In the genomic region with DNA sequence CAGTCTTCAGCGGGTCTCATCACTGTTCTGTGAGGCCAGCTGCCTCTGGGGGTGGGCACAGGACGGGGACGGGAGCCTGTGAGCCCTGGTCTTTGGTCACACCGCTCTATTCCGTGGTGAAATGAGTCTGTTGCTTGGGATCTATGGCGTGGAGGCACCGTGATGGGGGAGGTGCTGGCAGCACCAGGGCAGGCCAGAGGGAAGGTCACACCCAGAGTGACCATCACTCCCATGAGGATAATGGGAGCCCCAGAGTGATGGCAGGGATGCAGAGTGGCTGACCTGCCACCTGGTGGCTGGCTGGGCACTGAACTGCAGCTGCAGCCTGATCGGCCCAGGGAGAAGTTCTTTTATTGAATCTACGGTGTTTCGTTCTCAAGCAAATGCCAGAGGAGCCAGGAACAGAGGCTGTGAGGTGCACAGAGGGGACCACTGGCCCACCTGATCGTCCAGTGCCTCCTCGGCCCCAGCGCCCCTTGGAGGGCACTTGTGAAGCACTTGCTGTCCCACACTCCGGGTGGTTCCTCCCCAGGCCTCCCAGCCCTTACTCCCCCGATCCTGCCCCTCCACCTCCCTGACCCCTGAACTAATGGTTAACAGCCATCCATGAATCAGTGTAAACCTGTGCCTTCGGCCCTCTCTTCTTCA, we compare ENCODE assay signal across 9 cellular contexts. TPM values are rescaled to one million over a fixed set of nuclear protein-coding genes. Genes with fewer than 3 reads are reported as not detected.
DNase-seq lines count a peak whose midpoint lies in the region; ATAC-seq and TF ChIP-seq lines count a peak whose summit lies in the region.
"Had no signal": no experiment of that assay in that cellular context is flagged by ENCODE, and none has a peak within 500 bp of the region (broad histone marks: within the 10 kb centered on the region; RNA-seq: fewer than 3 reads in every experiment).

No MANE protein-coding gene starts in this region.

- no peaks in the 10 kb centered on the region for H3K36me3 ChIP-seq in MM.1S (replicated peaks; ENCODE audit: insufficient read depth, low read length)

- H3K27me3 ChIP-seq in MM.1S (replicated peaks; ENCODE audit: insufficient read depth, low read length) = peaks cover 16% of the 10 kb centered on the region; the same call in 1 of the 2 replicates

- no peak overlapping the region for H3K27ac ChIP-seq in MM.1S (ENCODE audit: low read length)

- H3K4me3 ChIP-seq in MM.1S (ENCODE audit: low read length) = no peak overlapping the region
- no peak overlapping the region for H3K4me3 ChIP-seq in cardiac fibroblast (replicated peaks in 1 of 2; ENCODE audit: low read depth in 2 of 2, low read length in 2 of 2)

- DNase-seq in G401 (ENCODE audit: low spot score) (peak; percentile 35), MM.1S (peak; percentile 16), cardiac fibroblast (ENCODE audit: low read depth in 2 of 2) (peak; percentile 24 to 35), lung microvascular endothelial cell (ENCODE audit: low read depth in 2 of 2) (peak; percentile 36 to 53), cortex of kidney (lab: John Stamatoyannopoulos, UW) (no peak), NCI-H2171 treated with DMSO at 0.1 percent for 48 hours (lab: John Stamatoyannopoulos, UW) (no peak)
- no peak for DNase-seq in activated CD8-positive, alpha-beta memory T cell treated with anti-CD3 and anti-CD28 coated beads, Interleukin-2, amount 50 U/mL, for 4 hours

- no peak overlapping the region for H3K4me2 ChIP-seq in MM.1S (ENCODE audit: low read depth, low read length)

- TF ChIP-seq CTCF in MM.1S (IDR thresholded peaks at IDR 0.05; ENCODE audit: low read length) = peak; percentile 33
- peak; percentile 50 for TF ChIP-seq CTCF in cardiac fibroblast (IDR thresholded peaks at IDR 0.05; ENCODE audit: low read depth, low read length)

- H3K9me3 ChIP-seq in MM.1S (replicated peaks; ENCODE audit: insufficient read depth, low read length) = no peaks in the 10 kb centered on the region

- H3K9ac ChIP-seq in MM.1S (ENCODE audit: low read length) = no peak overlapping the region

- in situ Hi-C loops in G401 (cut with HindIII; ENCODE audit: low sequenced_read_pairs) = no loop called here

- H2AFZ ChIP-seq in MM.1S (ENCODE audit: low read length) = no peak overlapping the region

- no peaks in the 10 kb centered on the region for H3K9me2 ChIP-seq in MM.1S (replicated peaks; ENCODE audit: insufficient read depth, low read length)

- no peak for ATAC-seq in GM18505 (IDR thresholded peaks at IDR 0.05; ENCODE audit: unreplicated experiment)

- H3F3A ChIP-seq in MM.1S (ENCODE audit: insufficient read depth, low read length) = no peaks in the 10 kb centered on the region

- no peaks in the 10 kb centered on the region for H4K20me1 ChIP-seq in MM.1S (ENCODE audit: insufficient read depth, low read length)

- H3K79me2 ChIP-seq in MM.1S (ENCODE audit: low read length) = no peaks in the 10 kb centered on the region

- no peak for TF ChIP-seq POLR2A in GM18505 (IDR thresholded peaks at IDR 0.05; ENCODE audit: borderline replicate concordance, extremely low read depth, insufficient read depth, insufficient read length)

- no peaks in the 10 kb centered on the region for H3K4me1 ChIP-seq in MM.1S (ENCODE audit: low read length)

RNA-seq across cellular contexts. Expression of a gene that starts 17.9 kb away (rescaled TPM):
- total RNA-seq in G401 (2014; rRNA removed; shearing (Covaris generic)) = 0.43 TPM in 1 of 2 replicates, not detected in the other
- under 0.01 TPM in 1 of 2 replicates, not detected in the other for total RNA-seq in lung microvascular endothelial cell
- total RNA-seq: mononuclear cell had no signal

RNA-seq across cellular contexts. Expression of a gene that starts 40.8 kb away (rescaled TPM):
- total RNA-seq in G401 (2014; rRNA removed; shearing (Covaris generic)) = 0.03 TPM in 1 of 2 replicates, not detected in the other
- total RNA-seq in lung microvascular endothelial cell = 0.20 and 0.22 TPM in 2 replicates

Comparison
In these comparisons a context has a peak if more than half of its experiments do, and no peak if none do; other contexts are left out.
1. DNase-seq: peak in G401 (single experiment), MM.1S (single experiment), cardiac fibroblast (2 of 2) and lung microvascular endothelial cell (2 of 2); none in cortex of kidney (single experiment), activated CD8-positive, alpha-beta memory T cell treated with anti-CD3 and anti-CD28 coated beads, Interleukin-2, amount 50 U/mL, for 4 hours (single experiment) and NCI-H2171 treated with DMSO at 0.1 percent for 48 hours (single experiment).